In genomic region chr4:35725131-35725530, GRCh38 we compare ENCODE assay signal across 17 cellular contexts.
DNase-seq lines count a peak whose midpoint lies in the region; ATAC-seq and TF ChIP-seq lines count a peak whose summit lies in the region.
"Had no signal": no experiment of that assay in that cellular context is flagged by ENCODE, and none has a peak within 500 bp of the region (broad histone marks: within the 10 kb centered on the region; RNA-seq: fewer than 3 reads in every experiment).

No MANE protein-coding gene starts in this region.

- no peaks in the 10 kb centered on the region for H3K36me3 ChIP-seq in BE2C
- no peaks in the 10 kb centered on the region for H3K36me3 ChIP-seq in gastroesophageal sphincter
- H3K36me3 ChIP-seq in right atrium auricular region: no peaks in the 10 kb centered on the region

- H3K4me1 ChIP-seq in BE2C (no peaks in the 10 kb centered on the region), gastroesophageal sphincter (no peaks in the 10 kb centered on the region), right atrium auricular region (no peaks in the 10 kb centered on the region)

- ATAC-seq in GM21528 (IDR thresholded peaks at IDR 0.05; ENCODE audit: low FRiP score, unreplicated experiment) (peak; percentile 53), gastroesophageal sphincter (no peak)
- ATAC-seq: left cardiac atrium had no signal

- H3K9me3 ChIP-seq in BE2C: no peaks in the 10 kb centered on the region
- no peaks in the 10 kb centered on the region for H3K9me3 ChIP-seq in gastroesophageal sphincter
- no peaks in the 10 kb centered on the region for H3K9me3 ChIP-seq in right atrium auricular region

- DNase-seq in BE2C (no peak), MV-4-11 (lab: John Stamatoyannopoulos, UW) (peak; percentile 39), epithelial cell of proximal tubule (ENCODE audit: low read depth) (no peak), OCI-M2 (lab: John Stamatoyannopoulos, UW; ENCODE audit: unreplicated experiment) (no peak), right atrium auricular region (ENCODE audit: low spot score) (no peak), NCI-H446 treated with DMSO at 0.1 percent for 48 hours (lab: John Stamatoyannopoulos, UW) (no peak)
- DNase-seq: activated B cell treated with CpG ODN at 0.5 μM for 24 hours; activated naive CD4-positive, alpha-beta T cell treated with anti-CD3 and anti-CD28 coated beads, Interleukin-2, amount 50 U/mL, for 16 hours; DMS79; effector memory CD4-positive, alpha-beta T cell; left cardiac atrium; NCI-H748 treated with DMSO at 0.1 percent for 48 hours; retina; stimulated activated CD4-positive, alpha-beta T cell treated with anti-CD3 and anti-CD28 coated beads, Interleukin-4, amount 100 ng/mL, for 1 hour; stimulated activated naive CD4-positive, alpha-beta T cell had no signal

- peak; percentile 21 for TF ChIP-seq CTCF in BE2C (IDR thresholded peaks at IDR 0.05; ENCODE audit: low read depth, low read length)
- peak; percentile 33 for TF ChIP-seq CTCF in epithelial cell of proximal tubule (conservative IDR thresholded peaks at IDR 0.05; ENCODE audit: low read depth, low read length)
- TF ChIP-seq CTCF in gastroesophageal sphincter (IDR thresholded peaks at IDR 0.05): no peak
- no peak for TF ChIP-seq CTCF in right atrium auricular region (IDR thresholded peaks at IDR 0.05)

- H3K4me3 ChIP-seq in BE2C (ENCODE audit: low read depth, low read length) (no peak overlapping the region), epithelial cell of proximal tubule (ENCODE audit: low read depth, low read length) (no peak overlapping the region), gastroesophageal sphincter (no peak overlapping the region), right atrium auricular region (no peak overlapping the region)

- H3K27ac ChIP-seq in gastroesophageal sphincter (no peak overlapping the region), right atrium auricular region (no peak overlapping the region)

- no peaks in the 10 kb centered on the region for H3K27me3 ChIP-seq in BE2C
- no peaks in the 10 kb centered on the region for H3K27me3 ChIP-seq in gastroesophageal sphincter
- no peaks in the 10 kb centered on the region for H3K27me3 ChIP-seq in right atrium auricular region

- TF ChIP-seq EP300 in gastroesophageal sphincter (IDR thresholded peaks at IDR 0.05): no peak

- no peak for TF ChIP-seq POLR2A in gastroesophageal sphincter (IDR thresholded peaks at IDR 0.05)

- 86 to 100% methylated on average over 1 of the region's 1 CpG for WGBS in gastroesophageal sphincter (ENCODE audit: low coverage in 1 of 2), 2 donors

Comparison
In these comparisons a context has a peak if more than half of its experiments do, and no peak if none do; other contexts are left out.
1. CTCF ChIP-seq: peak in BE2C (single experiment) and epithelial cell of proximal tubule (single experiment); none in gastroesophageal sphincter (0 of 4) and right atrium auricular region (0 of 2).